Comparison of ENCODE assay signal across 23 cellular contexts in the genomic region with DNA sequence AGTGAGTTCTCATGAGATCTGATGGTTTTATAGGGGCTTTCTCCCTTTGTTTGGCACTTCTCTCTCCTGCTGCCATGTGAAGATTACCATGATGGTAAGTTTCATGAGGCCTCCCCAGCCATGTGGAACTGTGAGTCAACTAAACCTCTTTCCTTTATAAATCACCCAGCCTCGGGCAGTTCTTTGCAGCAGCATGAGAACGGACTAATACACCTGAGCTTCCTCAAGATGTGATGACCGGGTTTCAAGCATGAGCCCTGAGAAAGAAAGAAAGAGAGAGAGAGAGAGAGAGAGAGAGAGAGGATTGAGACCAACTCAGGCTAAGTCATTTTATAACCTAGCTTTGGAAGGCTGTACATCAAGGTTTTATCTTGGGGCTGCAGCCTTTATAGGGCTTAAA.
"Had no signal": no experiment of that assay in that cellular context is flagged by ENCODE, and none has a peak within 500 bp of the region (broad histone marks: within the 10 kb centered on the region; RNA-seq: fewer than 3 reads in every experiment).

No MANE protein-coding gene starts in this region.

- H3K4me1 ChIP-seq: left ventricle myocardium inferior, suprapubic skin, tibial artery, upper lobe of right lung had no signal

- H3K4me3 ChIP-seq: left ventricle myocardium inferior, lung, mucosa of descending colon, ovary, spleen, suprapubic skin, thoracic aorta, tibial artery, upper lobe of right lung had no signal

- H3K36me3 ChIP-seq: left ventricle myocardium inferior, ovary, spleen, suprapubic skin, thoracic aorta, tibial artery, upper lobe of right lung had no signal

- H3K27me3 ChIP-seq: ovary, spleen, suprapubic skin, tibial artery, upper lobe of right lung had no signal

- DNase-seq: hippocampal formation; kidney; left ventricle myocardium inferior; midbrain; mucosa of descending colon; naive thymus-derived CD4-positive, alpha-beta T cell; ovary; retina; right cardiac atrium; small intestine; spleen; stimulated activated CD4-positive, alpha-beta T cell treated with anti-CD3 and anti-CD28 coated beads, Interleukin-4, amount 100 ng/mL, for 24 hours; stimulated activated naive CD4-positive, alpha-beta T cell; tibial artery; trophoblast cell; upper lobe of right lung had no signal

- H3K27ac ChIP-seq: left ventricle myocardium inferior, ovary, spleen, suprapubic skin, thoracic aorta, tibial artery, upper lobe of right lung had no signal

- H3K9me3 ChIP-seq: left ventricle myocardium inferior, mucosa of descending colon, ovary, spleen, suprapubic skin, thoracic aorta, tibial artery, upper lobe of right lung had no signal

- ATAC-seq: mucosa of descending colon; naive thymus-derived CD4-positive, alpha-beta T cell; natural killer cell treated with Interleukin-12 subunit alpha and Interleukin-12 subunit beta and Interleukin-15 and Interleukin-18, amount 100 ng/mL, for 72 hours; right cardiac atrium; sciatic nerve; stimulated activated effector memory CD8-positive, alpha-beta T cell treated with anti-CD3 and anti-CD28 coated beads, Interleukin-12 subunit alpha, Interleukin-12 subunit beta, amount 100 ng/mL, for 72 hours; upper lobe of right lung had no signal

- FAIRE-seq: kidney, small intestine, urothelium cell line had no signal
